In the genomic region with DNA sequence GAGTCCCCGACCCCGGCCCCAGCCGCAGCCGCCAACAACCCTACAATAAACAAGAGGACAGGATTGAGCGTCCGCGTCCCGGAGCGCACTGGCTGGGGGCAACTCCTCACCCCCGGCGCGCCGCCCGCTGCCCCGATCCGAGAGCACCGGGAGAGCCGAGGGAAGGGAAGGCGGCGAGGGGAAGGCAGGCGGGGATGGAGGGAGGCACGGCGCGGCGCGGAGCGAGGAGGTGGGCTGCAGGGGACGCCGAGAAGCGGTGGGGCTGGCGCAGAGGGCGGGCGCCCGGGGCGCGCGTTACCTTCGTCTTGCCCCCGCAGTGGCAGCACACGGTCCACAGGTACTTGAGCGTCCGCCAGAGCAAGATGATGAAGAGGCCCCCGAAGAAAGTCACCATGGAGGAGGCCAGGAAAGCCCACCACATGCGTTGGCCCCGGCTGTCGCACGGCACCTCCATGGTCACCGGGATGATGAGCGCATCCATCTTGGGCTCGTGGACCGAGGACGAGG, we compare ENCODE assay signal across 8 cellular contexts. TPM values are rescaled to one million over a fixed set of nuclear protein-coding genes. Genes with fewer than 3 reads are reported as not detected.
A peak's percentile ranks its signal among the peaks of the same experiment; 100 is the strongest.
DNase-seq lines count a peak whose midpoint lies in the region; FAIRE-seq and TF ChIP-seq lines count a peak whose summit lies in the region.

No MANE protein-coding gene starts in this region.

- peak; percentile 60 for DNase-seq in NCI-H748 (lab: John Stamatoyannopoulos, UW; ENCODE audit: unreplicated experiment)
- no peak for DNase-seq in NCI-H748 treated with DMSO at 0.1 percent for 48 hours (lab: John Stamatoyannopoulos, UW)
- peak in 1 of 2 donors; percentile 67 for DNase-seq in ascending aorta (ENCODE audit: low spot score in 2 of 2)
- peak; percentile 77 for DNase-seq in kidney
- DNase-seq in superior temporal gyrus (ENCODE audit: extremely low spot score) = peak; percentile 6
- DNase-seq in UCSD-AML1 (lab: John Stamatoyannopoulos, UW; ENCODE audit: unreplicated experiment) = no peak
- no peak for DNase-seq in activated CD4-positive, alpha-beta memory T cell treated with anti-CD3 and anti-CD28 coated beads for 36 hours
- no peak for DNase-seq in DMS79 treated with DMSO at 0.1 percent for 48 hours (lab: John Stamatoyannopoulos, UW)

- no peak overlapping the region for H3K4me3 Mint-ChIP-seq in activated CD4-positive, alpha-beta memory T cell treated with anti-CD3 and anti-CD28 coated beads for 36 hours

- H3K9me3 Mint-ChIP-seq in activated CD4-positive, alpha-beta memory T cell treated with anti-CD3 and anti-CD28 coated beads for 36 hours = no peaks in the 10 kb centered on the region

- H3K27ac ChIP-seq in ascending aorta (peak overlapping the region; percentile 79 to 86), kidney (ENCODE audit: low read depth in 2 of 2, low read length in 2 of 2) (no peak overlapping the region)

- CTCF ChIA-PET in activated CD4-positive, alpha-beta memory T cell treated with anti-CD3 and anti-CD28 coated beads for 36 hours (lab: Charles Lee) = no interaction called here

- intact Hi-C loops in ascending aorta (cut with DNase I) (loop anchor here (2.0 to 5.0 kb wide), 4 partner anchors 74 to 390 kb away; no protein-coding TSS in a partner anchor), kidney (cut with DNase I) (no loop called here)
- intact Hi-C loops in activated CD4-positive, alpha-beta memory T cell treated with anti-CD3 and anti-CD28 coated beads for 36 hours (cut with micrococcal nuclease) = no loop called here

- H3K9me3 ChIP-seq in ascending aorta (no peaks in the 10 kb centered on the region), kidney (ENCODE audit: control insufficient read depth in 1 of 2, low read length in 2 of 2) (no peaks in the 10 kb centered on the region)

- peaks cover 55% of the 10 kb centered on the region for H3K27me3 Mint-ChIP-seq in activated CD4-positive, alpha-beta memory T cell treated with anti-CD3 and anti-CD28 coated beads for 36 hours

- no peaks in the 10 kb centered on the region for H3K27me3 ChIP-seq in ascending aorta

- FAIRE-seq in kidney (lab: Jason Lieb, UNC) = no peak

- H3K4me1 Mint-ChIP-seq in activated CD4-positive, alpha-beta memory T cell treated with anti-CD3 and anti-CD28 coated beads for 36 hours (ENCODE audit: low read depth) = peaks cover 3% of the 10 kb centered on the region

- TF ChIP-seq CTCF in ascending aorta (IDR thresholded peaks at IDR 0.05) = no peak
- no peak for TF ChIP-seq CTCF in kidney (IDR thresholded peaks at IDR 0.05; ENCODE audit: borderline replicate concordance, extremely low read depth, insufficient read depth)

- H3K4me1 ChIP-seq in ascending aorta (peaks cover 9 to 46% of the 10 kb centered on the region in 2 donors), kidney (ENCODE audit: control insufficient read depth in 1 of 2, insufficient read depth in 1 of 2, low read depth in 1 of 2, low read length in 2 of 2) (no peaks in the 10 kb centered on the region)

- peak overlapping the region; percentile 75 to 76 for H3K4me3 ChIP-seq in ascending aorta
- peak overlapping the region in 1 of 2 donors; percentile 36 for H3K4me3 ChIP-seq in kidney (ENCODE audit: low read length in 2 of 2)

- no peaks in the 10 kb centered on the region for H3K36me3 Mint-ChIP-seq in activated CD4-positive, alpha-beta memory T cell treated with anti-CD3 and anti-CD28 coated beads for 36 hours

- POLR2A ChIA-PET in activated CD4-positive, alpha-beta memory T cell treated with anti-CD3 and anti-CD28 coated beads for 36 hours (lab: Charles Lee) = no interaction called here

- no peak overlapping the region for H3K27ac Mint-ChIP-seq in activated CD4-positive, alpha-beta memory T cell treated with anti-CD3 and anti-CD28 coated beads for 36 hours

- H3K36me3 ChIP-seq in ascending aorta (no peaks in the 10 kb centered on the region), kidney (ENCODE audit: control insufficient read depth in 1 of 2, insufficient read depth in 2 of 2, low read length in 2 of 2) (no peaks in the 10 kb centered on the region)

- H3K9ac ChIP-seq in kidney (ENCODE audit: low read length in 2 of 2) = no peak overlapping the region

RNA-seq across cellular contexts. Expression of gene KCNMA1, which starts 0.6 kb away (rescaled TPM):
- total RNA-seq in ascending aorta = 28.6 TPM
- 8.9 TPM for total RNA-seq in kidney
- 4.2 TPM for polyA plus RNA-seq in kidney (ENCODE audit: insufficient read depth, low read depth, low replicate concordance)
- total RNA-seq in activated CD4-positive, alpha-beta memory T cell treated with anti-CD3 and anti-CD28 coated beads for 36 hours = not detected

Comparison
In these comparisons a context has a peak if more than half of its experiments do, and no peak if none do; other contexts are left out.
1. DNase-seq: peak in NCI-H748 (single experiment), kidney (single experiment) and superior temporal gyrus (single experiment); none in NCI-H748 treated with DMSO at 0.1 percent for 48 hours (single experiment), UCSD-AML1 (single experiment), activated CD4-positive, alpha-beta memory T cell treated with anti-CD3 and anti-CD28 coated beads for 36 hours (single experiment) and DMS79 treated with DMSO at 0.1 percent for 48 hours (single experiment).
2. H3K27ac ChIP-seq: peak in ascending aorta (2 of 2); none in kidney (0 of 2).